In genomic region chrX:46573896-46574336, GRCh38 we compare ENCODE assay signal across 8 cellular contexts. TPM values are rescaled to one million over a fixed set of nuclear protein-coding genes. Genes with fewer than 3 reads are reported as not detected.
DNase-seq lines count a peak whose midpoint lies in the region; TF ChIP-seq lines count a peak whose summit lies in the region.

No MANE protein-coding gene starts in this region.

- H3K4ac ChIP-seq in H9 (ENCODE audit: low read depth, low read length) = no peak overlapping the region

- no peak overlapping the region for H2AK5ac ChIP-seq in H9 (ENCODE audit: insufficient read length, low read length)

- peak overlapping the region; percentile 71 for H3K4me2 ChIP-seq in H9 (ENCODE audit: insufficient read depth, insufficient read length, low read length)

- no peak overlapping the region for H2BK120ac ChIP-seq in H9 (ENCODE audit: low read depth, low read length, poor library complexity, severe bottlenecking)

- no peaks in the 10 kb centered on the region for H3K79me1 ChIP-seq in H9 (ENCODE audit: insufficient read depth, low read depth, low read length, poor library complexity, severe bottlenecking)

- no peak overlapping the region for H3T11ph ChIP-seq in H9 (ENCODE audit: low read length)

- peaks cover 66 to 71% of the 10 kb centered on the region in 2 experiments for H3K9me3 Mint-ChIP-seq in H9

- no peak for TF ChIP-seq POLR2A in testis (IDR thresholded peaks at IDR 0.05)

- peaks cover 5% of the 10 kb centered on the region for H3K23me2 ChIP-seq in H9 (ENCODE audit: insufficient read length, low read depth, low read length, poor library complexity, severe bottlenecking)

- H3K27me3 Mint-ChIP-seq in H9 (ENCODE audit: low read depth) = peaks cover 6% of the 10 kb centered on the region

- peaks cover 13% of the 10 kb centered on the region; the same call in 1 of the 2 replicates for H3K79me2 ChIP-seq in H9 (ENCODE audit: insufficient read depth, low read length)

- peaks cover 12 to 21% of the 10 kb centered on the region in 2 experiments for H3K4me1 Mint-ChIP-seq in H9

- H4K20me1 ChIP-seq in H9 (ENCODE audit: control insufficient read depth, insufficient read depth, insufficient read length) = no peaks in the 10 kb centered on the region

- H2BK12ac ChIP-seq in H9 (ENCODE audit: insufficient read length, low read depth, low read length) = no peak overlapping the region

- H3K36me3 ChIP-seq in testis (ENCODE audit: low read depth, missing control alignments) = no peaks in the 10 kb centered on the region

- peak overlapping the region; percentile 72 to 82 for H3K4me3 Mint-ChIP-seq in H9

- no peak overlapping the region for H2AFZ ChIP-seq in H9 (ENCODE audit: low read length)

- no CpG with 5 or more reads among the region's 52 CpGs for WGBS in H9 (ENCODE audit: extremely low coverage, insufficient read length, low lambda C conversion rate)
- 0% methylated on average over 5 of the region's 52 CpGs; no CpG with 5 or more reads in 1 of the 2 donors for WGBS in testis, 2 donors

- no peak overlapping the region for H3K9ac ChIP-seq in H9 (ENCODE audit: extremely low read depth, insufficient read length, low read length)

- intact Hi-C loops in testis (cut with DNase I; ENCODE audit: low total_unique reads) = loop anchor here (10.0 kb wide), 1 partner anchor 61 kb away; no protein-coding TSS in a partner anchor

- H3K27ac Mint-ChIP-seq in H9 = no peak overlapping the region; a peak in 1 of 7 replicates

- no peaks in the 10 kb centered on the region; the same call in 1 of the 2 replicates for H3K4me1 ChIP-seq in H9 (ENCODE audit: insufficient read depth, low read length)
- H3K4me1 ChIP-seq in mononuclear cell (ENCODE audit: insufficient read depth, low read length) = peaks cover 32% of the 10 kb centered on the region
- H3K4me1 ChIP-seq in testis = no peaks in the 10 kb centered on the region

- H2BK5ac ChIP-seq in H9 (ENCODE audit: insufficient read length, low read length) = no peak overlapping the region

- no peak overlapping the region for H3K14ac ChIP-seq in H9 (ENCODE audit: insufficient read depth, low read length)

- H2BK15ac ChIP-seq in H9 (ENCODE audit: low read depth, low read length) = no peak overlapping the region

- DNase-seq in EL (peak; percentile 60), H9 (peak; percentile 79), NCI-H1417 (lab: John Stamatoyannopoulos, UW) (peak; percentile 9 to 92 (median 88)), testis (peak; percentile 50), globus pallidus (ENCODE audit: low spot score) (no peak)
- peak; percentile 70 for DNase-seq in activated CD4-positive, alpha-beta T cell treated with anti-CD3 and anti-CD28 coated beads for 48 hours
- peak; percentile 13 for DNase-seq in effector CD8-positive, alpha-beta T cell (lab: John Stamatoyannopoulos, UW)

- peaks cover 16 to 32% (median 17%) of the 10 kb centered on the region in 3 experiments; a peak in 6 of 7 replicates for H3K36me3 Mint-ChIP-seq in H9 (ENCODE audit: insufficient read depth in 1 of 3, low read depth in 3 of 3)

- no peak overlapping the region for H4K5ac ChIP-seq in H9 (ENCODE audit: insufficient read length, low read depth, low read length)

- no peak overlapping the region for H3K18ac ChIP-seq in H9 (ENCODE audit: insufficient read length, low read depth, low read length)

- no peaks in the 10 kb centered on the region; the same call in 1 of the 2 replicates for H3K27me3 ChIP-seq in H9 (ENCODE audit: insufficient read depth, low read length)
- no peaks in the 10 kb centered on the region for H3K27me3 ChIP-seq in mononuclear cell (ENCODE audit: insufficient read depth, low read length)
- no peaks in the 10 kb centered on the region for H3K27me3 ChIP-seq in testis

- H3K27ac ChIP-seq in H9 (ENCODE audit: insufficient read length, low read depth, low read length) (no peak overlapping the region), testis (peak overlapping the region in 1 of 2 donors; percentile 24)

- no peak overlapping the region for H3K23ac ChIP-seq in H9 (ENCODE audit: insufficient read length, low read depth, low read length)

- peak overlapping the region; percentile 47 for H3K4me3 ChIP-seq in mononuclear cell (ENCODE audit: low read length)
- H3K4me3 ChIP-seq in testis = peak overlapping the region; percentile 56 to 66

- no peak overlapping the region for H4K91ac ChIP-seq in H9 (ENCODE audit: insufficient read length, low read depth, low read length)

- no peak overlapping the region for H2BK20ac ChIP-seq in H9 (ENCODE audit: low read depth, low read length, poor library complexity, severe bottlenecking)

- H4K8ac ChIP-seq in H9 (replicated peaks; ENCODE audit: insufficient read length, low read depth, low read length) = no peak overlapping the region

- TF ChIP-seq CTCF in H9 (conservative IDR thresholded peaks at IDR 0.05) (no peak), testis (IDR thresholded peaks at IDR 0.05) (no peak)

- peaks cover under 1% of the 10 kb centered on the region for H3K9me3 ChIP-seq in H9 (ENCODE audit: control insufficient read depth, low read depth, low read length)
- no peaks in the 10 kb centered on the region for H3K9me3 ChIP-seq in mononuclear cell (ENCODE audit: low read depth, low read length)
- H3K9me3 ChIP-seq in testis = no peaks in the 10 kb centered on the region

- no peak overlapping the region for H3K56ac ChIP-seq in H9 (ENCODE audit: insufficient read length, low read depth, low read length)

RNA-seq across cellular contexts. Expression of gene CHST7, which starts 0.4 kb away (rescaled TPM):
- total RNA-seq in H9 (2021) (17.1 and 18.7 TPM in 2 replicates), mononuclear cell (24.7 TPM), testis (10 to 100 TPM in 1 of 2 donors, 1 to 10 TPM in 1; 9.4 to 18.7 TPM)
- polyA plus RNA-seq in testis (ENCODE audit: insufficient read depth, low read depth, low replicate concordance) = 2.5 TPM

RNA-seq across cellular contexts. Expression of gene ZNF674, which starts 28.7 kb away (rescaled TPM):
- total RNA-seq in H9 (2021) (7.9 and 10.1 TPM in 2 replicates), mononuclear cell (0.94 TPM), testis (1 to 10 TPM; 6.3 to 8.2 TPM)
- polyA plus RNA-seq in testis (ENCODE audit: insufficient read depth, low read depth, low replicate concordance) = 2.4 TPM
